ENCODE assay signal across 22 cellular contexts in the genomic region with DNA sequence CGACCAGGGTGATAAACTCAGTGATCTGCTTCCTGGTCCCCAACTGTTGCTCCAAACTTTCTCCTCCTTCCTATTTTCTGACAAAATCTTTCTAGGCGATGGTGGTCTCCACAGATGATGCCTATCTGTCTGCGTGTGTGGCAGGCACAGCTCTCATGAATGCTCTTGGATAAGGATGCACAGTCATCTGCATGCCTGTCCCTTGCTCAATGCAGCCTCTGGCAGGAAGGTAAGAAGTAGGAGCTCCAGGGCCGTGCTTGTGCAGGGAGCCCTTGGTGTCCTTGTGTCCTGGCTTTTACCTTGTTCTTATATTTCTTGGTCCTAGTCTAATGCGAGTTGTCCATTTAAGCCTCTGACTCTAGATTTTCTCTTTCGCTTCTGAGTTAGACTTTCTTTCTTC.
"Had no signal": no experiment of that assay in that cellular context is flagged by ENCODE, and none has a peak within 500 bp of the region (broad histone marks: within the 10 kb centered on the region; RNA-seq: fewer than 3 reads in every experiment).

No MANE protein-coding gene starts in this region.

- H3K27me3 ChIP-seq: ascending aorta, body of pancreas had no signal

- DNase-seq: activated CD4-positive, alpha-beta T cell treated with anti-CD3 and anti-CD28 coated beads for 36 hours; activated CD4-positive, alpha-beta T cell treated with anti-CD3 and anti-CD28 coated beads, Interleukin-2, amount 50 U/mL, for 4 hours; activated CD8-positive, alpha-beta memory T cell treated with anti-CD3 and anti-CD28 coated beads, Interleukin-2, amount 50 U/mL, for 48 hours; activated CD8-positive, alpha-beta T cell treated with anti-CD3 and anti-CD28 coated beads, Interleukin-2, amount 10 ng/mL, durations not matched to agents 7 days and 5 days; activated effector memory CD4-positive, alpha-beta T cell treated with anti-CD3 and anti-CD28 coated beads, Interleukin-2, amount 50 U/mL, for 16 hours; activated naive CD4-positive, alpha-beta T cell treated with Interleukin-2 at 50 U/mL for 16 hours; activated naive CD8-positive, alpha-beta T cell treated with anti-CD3 and anti-CD28 coated beads, Interleukin-2, amount 50 U/mL, for 24 hours; activated T-cell treated with anti-CD3 and anti-CD28 coated beads, Interleukin-2, amount 50 U/mL, for 1 hour; amniotic stem cell; body of pancreas; MM.1S; NCI-H1105 treated with DMSO at 0.1 percent for 48 hours; NCI-H1436 treated with DMSO at 0.1 percent for 48 hours; NCI-H187; NCI-H2081; NCI-H446; NCI-H524; SHP77 treated with DMSO at 0.1 percent for 48 hours had no signal

- H3K4me2 ChIP-seq: KMS-11 had no signal

- H3K9me3 ChIP-seq: ascending aorta, body of pancreas had no signal

- H3K36me3 ChIP-seq: ascending aorta had no signal

- H3K27ac ChIP-seq: ascending aorta, body of pancreas, KMS-11, VCaP had no signal

- H3K9ac ChIP-seq: KMS-11 had no signal

- H3K4me3 ChIP-seq: ascending aorta, body of pancreas had no signal

- H3K4me1 ChIP-seq: ascending aorta, body of pancreas had no signal

- ATAC-seq: activated CD4-positive, alpha-beta T cell treated with anti-CD3 and anti-CD28 coated beads for 36 hours; activated CD8-positive, alpha-beta T cell treated with anti-CD3 and anti-CD28 coated beads, Interleukin-2, amount 10 ng/mL, durations not matched to agents 7 days and 5 days; activated naive CD4-positive, alpha-beta T cell treated with anti-CD3 and anti-CD28 coated beads, Interleukin-2, amount 50 U/mL, for 72 hours; activated naive CD8-positive, alpha-beta T cell treated with anti-CD3 and anti-CD28 coated beads, Interleukin-2, amount 50 U/mL, for 24 hours; body of pancreas had no signal
